Comparison of ENCODE assay signal across 16 cellular contexts in the genomic region with DNA sequence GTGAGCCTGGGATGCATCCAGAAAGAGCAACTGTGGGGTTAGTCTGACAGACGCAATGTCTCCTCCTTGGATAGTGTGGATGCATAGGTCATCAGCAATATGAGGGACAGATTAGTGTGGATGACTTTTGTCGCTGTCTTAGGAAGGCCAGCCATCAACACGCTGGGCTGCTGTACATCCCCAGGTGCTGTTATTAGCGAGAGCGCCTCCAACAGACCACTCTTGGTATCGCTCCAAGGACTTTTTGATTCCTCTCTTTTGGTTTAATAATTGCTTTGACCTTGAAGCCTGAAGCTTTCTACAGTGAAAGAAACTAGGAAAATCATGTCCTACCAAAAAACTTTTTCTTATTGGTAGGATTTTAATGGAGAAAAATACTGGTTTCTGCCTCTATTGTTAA.
DNase-seq lines count a peak whose midpoint lies in the region; ATAC-seq and TF ChIP-seq lines count a peak whose summit lies in the region.
"Had no signal": no experiment of that assay in that cellular context is flagged by ENCODE, and none has a peak within 500 bp of the region (broad histone marks: within the 10 kb centered on the region; RNA-seq: fewer than 3 reads in every experiment).

No MANE protein-coding gene starts in this region.

- H3K9me3 ChIP-seq in WERI-Rb-1 (ENCODE audit: severe bottlenecking): no peaks in the 10 kb centered on the region
- H3K9me3 ChIP-seq: adrenal gland had no signal

- DNase-seq in natural killer cell (no peak), WERI-Rb-1 (no peak), immature natural killer cell (no peak), head of caudate nucleus (no peak), inferior parietal cortex (ENCODE audit: extremely low spot score) (no peak), DMS153 (lab: John Stamatoyannopoulos, UW) (no peak)
- no peak for DNase-seq in natural killer cell treated with Interleukin-12 subunit alpha and Interleukin-12 subunit beta and Interleukin-15 and Interleukin-18, amount 100 ng/mL, for 72 hours (ENCODE audit: low spot score)
- DNase-seq: adrenal gland, foreskin melanocyte, NCI-H1092 treated with DMSO at 0.1 percent for 48 hours, NCI-H510A treated with DMSO at 0.1 percent for 48 hours, small intestine, trophoblast cell had no signal

- intact Hi-C loops in natural killer cell (cut with micrococcal nuclease) (no loop called here), head of caudate nucleus (cut with DNase I) (no loop called here)

- TF ChIP-seq CTCF in natural killer cell (IDR thresholded peaks at IDR 0.05) (peak; percentile 36), WERI-Rb-1 (IDR thresholded peaks at IDR 0.05; ENCODE audit: low read depth, low read length) (peak; percentile 36; the same call in 1 of the 2 replicates)

- H3K36me3 Mint-ChIP-seq in natural killer cell (no peaks in the 10 kb centered on the region), immature natural killer cell (peaks cover 0 to 7% (median 3%) of the 10 kb centered on the region in 3 donors)
- H3K36me3 Mint-ChIP-seq in natural killer cell treated with Interleukin-12 subunit alpha and Interleukin-12 subunit beta and Interleukin-15 and Interleukin-18, amount 100 ng/mL, for 72 hours: no peaks in the 10 kb centered on the region

- H3K36me3 ChIP-seq in WERI-Rb-1: no peaks in the 10 kb centered on the region
- H3K36me3 ChIP-seq: adrenal gland had no signal

- H3K4me3 Mint-ChIP-seq in natural killer cell (no peak overlapping the region), immature natural killer cell (peak overlapping the region in 2 of 5 donors; percentile 1 to 46)
- H3K4me3 Mint-ChIP-seq in natural killer cell treated with Interleukin-12 subunit alpha and Interleukin-12 subunit beta and Interleukin-15 and Interleukin-18, amount 100 ng/mL, for 72 hours: no peak overlapping the region
- H3K4me3 Mint-ChIP-seq: dendritic cell treated with granulocyte-macrophage colony-stimulating factor and Interleukin-4, amounts not matched to agents 40 ng/mL and 50 ng/mL, for 4 days had no signal

- ATAC-seq in natural killer cell (peak in 1 of 3 donors; percentile 33), HG02981 (IDR thresholded peaks at IDR 0.05; ENCODE audit: unreplicated experiment) (no peak)
- ATAC-seq in natural killer cell treated with Interleukin-12 subunit alpha and Interleukin-12 subunit beta and Interleukin-15 and Interleukin-18, amount 100 ng/mL, for 72 hours: no peak

- H3K27me3 Mint-ChIP-seq in natural killer cell (ENCODE audit: low read depth in 2 of 2) (no peaks in the 10 kb centered on the region), immature natural killer cell (ENCODE audit: low read depth in 3 of 3) (peaks cover 0 to 3% (median 0%) of the 10 kb centered on the region in 3 donors)
- no peaks in the 10 kb centered on the region for H3K27me3 Mint-ChIP-seq in natural killer cell treated with Interleukin-12 subunit alpha and Interleukin-12 subunit beta and Interleukin-15 and Interleukin-18, amount 100 ng/mL, for 72 hours
- H3K27me3 Mint-ChIP-seq: dendritic cell treated with granulocyte-macrophage colony-stimulating factor and Interleukin-4, amounts not matched to agents 40 ng/mL and 50 ng/mL, for 4 days had no signal

- no peak overlapping the region for H3K4me3 ChIP-seq in WERI-Rb-1 (ENCODE audit: low read depth, low read length)
- H3K4me3 ChIP-seq: adrenal gland had no signal

- no peaks in the 10 kb centered on the region for H3K27me3 ChIP-seq in WERI-Rb-1 (ENCODE audit: insufficient read depth, low read depth, severe bottlenecking)
- H3K27me3 ChIP-seq: adrenal gland had no signal

- H3K9me3 Mint-ChIP-seq in natural killer cell: no peaks in the 10 kb centered on the region
- H3K9me3 Mint-ChIP-seq in natural killer cell treated with Interleukin-12 subunit alpha and Interleukin-12 subunit beta and Interleukin-15 and Interleukin-18, amount 100 ng/mL, for 72 hours: peaks cover 3% of the 10 kb centered on the region
- H3K9me3 Mint-ChIP-seq in immature natural killer cell: no peaks in the 10 kb centered on the region
- H3K9me3 Mint-ChIP-seq: dendritic cell treated with granulocyte-macrophage colony-stimulating factor and Interleukin-4, amounts not matched to agents 40 ng/mL and 50 ng/mL, for 4 days had no signal

- no peak overlapping the region for H3K27ac ChIP-seq in WERI-Rb-1
- H3K27ac ChIP-seq: RWPE1 had no signal

- H3K27ac Mint-ChIP-seq in natural killer cell (peak overlapping the region; percentile 45 to 68), immature natural killer cell (peak overlapping the region in 4 of 6 donors; percentile 6 to 61 (median 44))
- H3K27ac Mint-ChIP-seq in natural killer cell treated with Interleukin-12 subunit alpha and Interleukin-12 subunit beta and Interleukin-15 and Interleukin-18, amount 100 ng/mL, for 72 hours: peak overlapping the region in 1 of 2 donors; percentile 45
- H3K27ac Mint-ChIP-seq: dendritic cell treated with granulocyte-macrophage colony-stimulating factor and Interleukin-4, amounts not matched to agents 40 ng/mL and 50 ng/mL, for 4 days had no signal

- H3K4me1 Mint-ChIP-seq in natural killer cell (peaks cover 61 to 66% of the 10 kb centered on the region in 2 donors), immature natural killer cell (peaks cover 65 to 89% of the 10 kb centered on the region in 2 donors)
- peaks cover 43 to 49% of the 10 kb centered on the region in 2 donors for H3K4me1 Mint-ChIP-seq in natural killer cell treated with Interleukin-12 subunit alpha and Interleukin-12 subunit beta and Interleukin-15 and Interleukin-18, amount 100 ng/mL, for 72 hours (ENCODE audit: low read depth in 2 of 2)
